Comparison of ENCODE assay signal across 15 cellular contexts in genomic region chr11:61757213-61757862, GRCh38. TPM values are rescaled to one million over a fixed set of nuclear protein-coding genes. Genes with fewer than 3 reads are reported as not detected.
DNase-seq lines count a peak whose midpoint lies in the region; ATAC-seq and TF ChIP-seq lines count a peak whose summit lies in the region.
"Had no signal": no experiment of that assay in that cellular context is flagged by ENCODE, and none has a peak within 500 bp of the region (broad histone marks: within the 10 kb centered on the region; RNA-seq: fewer than 3 reads in every experiment).

No MANE protein-coding gene starts in this region.

- no peaks in the 10 kb centered on the region for H3K9me3 Mint-ChIP-seq in stimulated activated naive CD8-positive, alpha-beta T cell treated with anti-CD3 and anti-CD28 coated beads, Interleukin-15, amount 100 ng/mL, for 72 hours
- H3K9me3 Mint-ChIP-seq: activated CD4-positive, alpha-beta memory T cell treated with anti-CD3 and anti-CD28 coated beads for 36 hours; nephron progenitor cell had no signal

- no peak for DNase-seq in stimulated activated naive CD8-positive, alpha-beta T cell treated with anti-CD3 and anti-CD28 coated beads, Interleukin-15, amount 100 ng/mL, for 72 hours
- DNase-seq in stimulated activated naive CD8-positive, alpha-beta T cell treated with anti-CD3 and anti-CD28 coated beads, Interleukin-15, Interleukin-2, amounts not matched to agents 100 U/mL and 50 U/mL, for 24 hours = no peak
- DNase-seq in NCI-H2081 treated with DMSO at 0.1 percent for 48 hours (lab: John Stamatoyannopoulos, UW) = no peak
- no peak for DNase-seq in NCI-H1694 treated with DMSO at 0.1 percent for 48 hours (lab: John Stamatoyannopoulos, UW)
- DNase-seq: activated CD4-positive, alpha-beta memory T cell treated with anti-CD3 and anti-CD28 coated beads for 36 hours; activated gamma-delta T cell treated with Interleukin-2 at 50 U/mL for 16 hours; H7; NCI-H1105 treated with DMSO at 0.1 percent for 48 hours; NCI-H510A treated with DMSO at 0.1 percent for 48 hours; nephron progenitor cell; spleen; T-helper 9 cell had no signal

- H3K36me3 ChIP-seq in liver (ENCODE audit: control insufficient read depth in 4 of 4, insufficient read depth in 3 of 4, low read depth in 1 of 4, low read length in 3 of 4) = no peaks in the 10 kb centered on the region
- H3K36me3 ChIP-seq: spleen, upper lobe of left lung had no signal

- H3K4me1 Mint-ChIP-seq in stimulated activated naive CD8-positive, alpha-beta T cell treated with anti-CD3 and anti-CD28 coated beads, Interleukin-15, amount 100 ng/mL, for 72 hours = peaks cover 42% of the 10 kb centered on the region

- peak overlapping the region; percentile 51 to 62 for H3K9ac ChIP-seq in liver (ENCODE audit: low read depth in 1 of 2, low read length in 2 of 2)

- H3K27ac Mint-ChIP-seq in stimulated activated naive CD8-positive, alpha-beta T cell treated with anti-CD3 and anti-CD28 coated beads, Interleukin-15, amount 100 ng/mL, for 72 hours = peak overlapping the region; percentile 17 to 21
- H3K27ac Mint-ChIP-seq: activated CD4-positive, alpha-beta memory T cell treated with anti-CD3 and anti-CD28 coated beads for 36 hours; nephron progenitor cell had no signal

- TF ChIP-seq CTCF in liver (IDR thresholded peaks at IDR 0.05; ENCODE audit: low read depth, low read length, missing input control) = no peak

- TF ChIP-seq RAD21 in liver (IDR thresholded peaks at IDR 0.05) = no peak

- H3K27me3 Mint-ChIP-seq in stimulated activated naive CD8-positive, alpha-beta T cell treated with anti-CD3 and anti-CD28 coated beads, Interleukin-15, amount 100 ng/mL, for 72 hours = peaks cover 16% of the 10 kb centered on the region

- peak overlapping the region; percentile 87 to 97 for H3K27ac ChIP-seq in liver (ENCODE audit: low read depth in 1 of 2, low read length in 2 of 2)
- H3K27ac ChIP-seq: spleen had no signal

- no peaks in the 10 kb centered on the region for H3K27me3 ChIP-seq in liver (ENCODE audit: control insufficient read depth in 4 of 4, insufficient read depth in 4 of 4, low read length in 3 of 4)

- peaks cover 9 to 40% (median 22%) of the 10 kb centered on the region in 4 donors for H3K4me1 ChIP-seq in liver (ENCODE audit: control insufficient read depth in 4 of 4, insufficient read depth in 4 of 4, low read length in 3 of 4)

- peak overlapping the region in 1 of 2 donors; percentile 11 for H3K4me3 Mint-ChIP-seq in stimulated activated naive CD8-positive, alpha-beta T cell treated with anti-CD3 and anti-CD28 coated beads, Interleukin-15, amount 100 ng/mL, for 72 hours
- H3K4me3 Mint-ChIP-seq: activated CD4-positive, alpha-beta memory T cell treated with anti-CD3 and anti-CD28 coated beads for 36 hours; nephron progenitor cell had no signal

- 43% methylated on average over 15 of the region's 15 CpGs for WGBS in liver

- no peaks in the 10 kb centered on the region for H3K9me3 ChIP-seq in liver (ENCODE audit: control insufficient read depth in 4 of 4, low read length in 3 of 4)
- H3K9me3 ChIP-seq: spleen, upper lobe of left lung had no signal

- ATAC-seq in stimulated activated naive CD8-positive, alpha-beta T cell treated with anti-CD3 and anti-CD28 coated beads, Interleukin-15, amount 100 ng/mL, for 72 hours = no peak
- ATAC-seq in stimulated activated naive CD8-positive, alpha-beta T cell treated with anti-CD3 and anti-CD28 coated beads, Interleukin-15, Interleukin-2, amounts not matched to agents 100 U/mL and 50 U/mL, for 24 hours = no peak
- ATAC-seq in HG02884 (IDR thresholded peaks at IDR 0.05; ENCODE audit: unreplicated experiment) = no peak

- H3K4me3 ChIP-seq in liver (ENCODE audit: low read depth in 1 of 3, low read length in 3 of 3) = peak overlapping the region in 2 of 3 donors; percentile 31 to 47
- H3K4me3 ChIP-seq: spleen, upper lobe of left lung had no signal

TF ChIP-seq in liver, 16 proteins besides CTCF, POLR2A, EP300 and RAD21:
- no peak for TF ChIP-seq FOXA1 (IDR thresholded peaks at IDR 0.05)
- no peak for TF ChIP-seq GABPA (IDR thresholded peaks at IDR 0.05 in 1 of 2, conservative IDR thresholded peaks at IDR 0.05 in 1 of 2)

RNA-seq across cellular contexts. Expression of gene MYRF, which starts 4.9 kb away (rescaled TPM):
- total RNA-seq in liver = 1 to 10 TPM; 3.5 to 6.5 TPM
- polyA plus RNA-seq in liver = 1 to 10 TPM; 4.4 to 4.5 TPM

RNA-seq across cellular contexts. Expression of gene TMEM258, which starts 35.1 kb away (rescaled TPM):
- total RNA-seq in liver = 10 to 100 TPM; 31.0 to 77.8 TPM
- 100 to 1,000 TPM; 120 to 136 TPM for polyA plus RNA-seq in liver

RNA-seq across cellular contexts. Expression of gene FEN1, which starts 35.4 kb away (rescaled TPM):
- 10 to 100 TPM in 1 of 2 donors, 1 to 10 TPM in 1; 9.0 to 46.5 TPM for total RNA-seq in liver
- polyA plus RNA-seq in liver = 10 to 100 TPM in 1 of 2 donors, 1 to 10 TPM in 1; 4.5 to 10.0 TPM

RNA-seq across cellular contexts. Expression of gene FADS1, which starts 59.5 kb away (rescaled TPM):
- 100 to 1,000 TPM in 1 of 2 donors, 10 to 100 TPM in 1; 72.7 to 137 TPM for total RNA-seq in liver
- 10 to 100 TPM; 16.8 to 44.8 TPM for polyA plus RNA-seq in liver
